1 cellular context compared by ENCODE assay signal in the genomic region with DNA sequence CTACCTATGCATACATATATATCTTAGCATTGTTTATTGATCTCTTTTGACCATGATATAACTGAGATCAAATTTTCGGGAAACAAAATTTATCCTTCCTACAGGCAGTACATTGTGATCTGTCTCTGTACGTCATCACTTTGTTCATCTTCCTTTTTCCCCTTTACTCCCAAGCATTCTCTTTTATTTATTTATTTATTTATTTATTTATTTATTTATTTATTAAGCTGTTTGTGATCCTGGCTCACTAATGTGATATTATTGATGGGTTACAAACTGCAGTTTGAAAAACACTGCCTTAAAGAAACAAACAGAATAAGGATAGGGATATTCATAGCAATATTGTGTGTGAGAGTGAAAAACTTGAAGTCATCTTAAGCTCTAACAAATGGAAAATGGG.
TF ChIP-seq lines count a peak whose summit lies in the region.

No MANE protein-coding gene starts in this region.

TF ChIP-seq in HEK293, 187 proteins besides CTCF, POLR2A, EP300 and RAD21 (continued from another document and continues in another):
- TF ChIP-seq ZNF394 (tag by site-specific recombination; IDR thresholded peaks at IDR 0.05; ENCODE audit: borderline replicate concordance) (peak; percentile 49; the same call in 1 of the 2 replicates), ZNF391 (tag by site-specific recombination; IDR thresholded peaks at IDR 0.05; ENCODE audit: borderline replicate concordance, low read depth) (no peak), ZNF10 (tag by site-specific recombination; IDR thresholded peaks at IDR 0.05) (no peak), ZNF155 (tag by site-specific recombination; IDR thresholded peaks at IDR 0.05) (no peak), ZNF335 (tag by site-specific recombination; conservative IDR thresholded peaks at IDR 0.05) (no peak), ZNF112 (tag by site-specific recombination; IDR thresholded peaks at IDR 0.05) (no peak), ZNF555 (tag by site-specific recombination; conservative IDR thresholded peaks at IDR 0.05) (peak; percentile 40; the same call in 1 of the 2 replicates), OVOL3 (tag by site-specific recombination; IDR thresholded peaks at IDR 0.05) (no peak), ZNF133 (tag by site-specific recombination; IDR thresholded peaks at IDR 0.05) (no peak), ZNF548 (tag by site-specific recombination; IDR thresholded peaks at IDR 0.05) (no peak), ZNF791 (tag by site-specific recombination; IDR thresholded peaks at IDR 0.05) (no peak), GFI1B (tag by site-specific recombination; IDR thresholded peaks at IDR 0.05) (no peak), ZNF510 (tag by site-specific recombination; IDR thresholded peaks at IDR 0.05; ENCODE audit: insufficient replicate concordance) (no peak), ZNF549 (tag by site-specific recombination; IDR thresholded peaks at IDR 0.05) (no peak), ZEB2 (tag by site-specific recombination; IDR thresholded peaks at IDR 0.05) (no peak), KLF9 (tag by site-specific recombination; IDR thresholded peaks at IDR 0.05; ENCODE audit: low read depth) (no peak), FEZF1 (tag by site-specific recombination; IDR thresholded peaks at IDR 0.05) (no peak), ZBTB20 (tag by site-specific recombination; IDR thresholded peaks at IDR 0.05) (no peak), ZNF202 (tag by site-specific recombination; IDR thresholded peaks at IDR 0.05; ENCODE audit: borderline replicate concordance) (0 out of 2 replicates have a peak, but pooled peaks have one; percentile 18)
- TF ChIP-seq, protein P1, sequence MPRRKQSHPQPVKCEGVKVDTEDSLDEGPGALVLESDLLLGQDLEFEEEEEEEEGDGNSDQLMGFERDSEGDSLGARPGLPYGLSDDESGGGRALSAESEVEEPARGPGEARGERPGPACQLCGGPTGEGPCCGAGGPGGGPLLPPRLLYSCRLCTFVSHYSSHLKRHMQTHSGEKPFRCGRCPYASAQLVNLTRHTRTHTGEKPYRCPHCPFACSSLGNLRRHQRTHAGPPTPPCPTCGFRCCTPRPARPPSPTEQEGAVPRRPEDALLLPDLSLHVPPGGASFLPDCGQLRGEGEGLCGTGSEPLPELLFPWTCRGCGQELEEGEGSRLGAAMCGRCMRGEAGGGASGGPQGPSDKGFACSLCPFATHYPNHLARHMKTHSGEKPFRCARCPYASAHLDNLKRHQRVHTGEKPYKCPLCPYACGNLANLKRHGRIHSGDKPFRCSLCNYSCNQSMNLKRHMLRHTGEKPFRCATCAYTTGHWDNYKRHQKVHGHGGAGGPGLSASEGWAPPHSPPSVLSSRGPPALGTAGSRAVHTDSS (tag by site-specific recombination; IDR thresholded peaks at IDR 0.05): no peak
- TF ChIP-seq, protein P2, sequence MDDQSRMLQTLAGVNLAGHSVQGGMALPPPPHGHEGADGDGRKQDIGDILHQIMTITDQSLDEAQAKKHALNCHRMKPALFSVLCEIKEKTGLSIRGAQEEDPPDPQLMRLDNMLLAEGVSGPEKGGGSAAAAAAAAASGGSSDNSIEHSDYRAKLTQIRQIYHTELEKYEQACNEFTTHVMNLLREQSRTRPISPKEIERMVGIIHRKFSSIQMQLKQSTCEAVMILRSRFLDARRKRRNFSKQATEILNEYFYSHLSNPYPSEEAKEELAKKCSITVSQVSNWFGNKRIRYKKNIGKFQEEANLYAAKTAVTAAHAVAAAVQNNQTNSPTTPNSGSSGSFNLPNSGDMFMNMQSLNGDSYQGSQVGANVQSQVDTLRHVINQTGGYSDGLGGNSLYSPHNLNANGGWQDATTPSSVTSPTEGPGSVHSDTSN (CRISPR knock-in tag; IDR thresholded peaks at IDR 0.05): no peak
- TF ChIP-seq, protein P3, sequence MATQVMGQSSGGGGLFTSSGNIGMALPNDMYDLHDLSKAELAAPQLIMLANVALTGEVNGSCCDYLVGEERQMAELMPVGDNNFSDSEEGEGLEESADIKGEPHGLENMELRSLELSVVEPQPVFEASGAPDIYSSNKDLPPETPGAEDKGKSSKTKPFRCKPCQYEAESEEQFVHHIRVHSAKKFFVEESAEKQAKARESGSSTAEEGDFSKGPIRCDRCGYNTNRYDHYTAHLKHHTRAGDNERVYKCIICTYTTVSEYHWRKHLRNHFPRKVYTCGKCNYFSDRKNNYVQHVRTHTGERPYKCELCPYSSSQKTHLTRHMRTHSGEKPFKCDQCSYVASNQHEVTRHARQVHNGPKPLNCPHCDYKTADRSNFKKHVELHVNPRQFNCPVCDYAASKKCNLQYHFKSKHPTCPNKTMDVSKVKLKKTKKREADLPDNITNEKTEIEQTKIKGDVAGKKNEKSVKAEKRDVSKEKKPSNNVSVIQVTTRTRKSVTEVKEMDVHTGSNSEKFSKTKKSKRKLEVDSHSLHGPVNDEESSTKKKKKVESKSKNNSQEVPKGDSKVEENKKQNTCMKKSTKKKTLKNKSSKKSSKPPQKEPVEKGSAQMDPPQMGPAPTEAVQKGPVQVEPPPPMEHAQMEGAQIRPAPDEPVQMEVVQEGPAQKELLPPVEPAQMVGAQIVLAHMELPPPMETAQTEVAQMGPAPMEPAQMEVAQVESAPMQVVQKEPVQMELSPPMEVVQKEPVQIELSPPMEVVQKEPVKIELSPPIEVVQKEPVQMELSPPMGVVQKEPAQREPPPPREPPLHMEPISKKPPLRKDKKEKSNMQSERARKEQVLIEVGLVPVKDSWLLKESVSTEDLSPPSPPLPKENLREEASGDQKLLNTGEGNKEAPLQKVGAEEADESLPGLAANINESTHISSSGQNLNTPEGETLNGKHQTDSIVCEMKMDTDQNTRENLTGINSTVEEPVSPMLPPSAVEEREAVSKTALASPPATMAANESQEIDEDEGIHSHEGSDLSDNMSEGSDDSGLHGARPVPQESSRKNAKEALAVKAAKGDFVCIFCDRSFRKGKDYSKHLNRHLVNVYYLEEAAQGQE (tag by site-specific recombination; IDR thresholded peaks at IDR 0.05): no peak
- TF ChIP-seq, protein P4, sequence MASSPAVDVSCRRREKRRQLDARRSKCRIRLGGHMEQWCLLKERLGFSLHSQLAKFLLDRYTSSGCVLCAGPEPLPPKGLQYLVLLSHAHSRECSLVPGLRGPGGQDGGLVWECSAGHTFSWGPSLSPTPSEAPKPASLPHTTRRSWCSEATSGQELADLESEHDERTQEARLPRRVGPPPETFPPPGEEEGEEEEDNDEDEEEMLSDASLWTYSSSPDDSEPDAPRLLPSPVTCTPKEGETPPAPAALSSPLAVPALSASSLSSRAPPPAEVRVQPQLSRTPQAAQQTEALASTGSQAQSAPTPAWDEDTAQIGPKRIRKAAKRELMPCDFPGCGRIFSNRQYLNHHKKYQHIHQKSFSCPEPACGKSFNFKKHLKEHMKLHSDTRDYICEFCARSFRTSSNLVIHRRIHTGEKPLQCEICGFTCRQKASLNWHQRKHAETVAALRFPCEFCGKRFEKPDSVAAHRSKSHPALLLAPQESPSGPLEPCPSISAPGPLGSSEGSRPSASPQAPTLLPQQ (tag by site-specific recombination; IDR thresholded peaks at IDR 0.05): no peak
- TF ChIP-seq, protein P5, sequence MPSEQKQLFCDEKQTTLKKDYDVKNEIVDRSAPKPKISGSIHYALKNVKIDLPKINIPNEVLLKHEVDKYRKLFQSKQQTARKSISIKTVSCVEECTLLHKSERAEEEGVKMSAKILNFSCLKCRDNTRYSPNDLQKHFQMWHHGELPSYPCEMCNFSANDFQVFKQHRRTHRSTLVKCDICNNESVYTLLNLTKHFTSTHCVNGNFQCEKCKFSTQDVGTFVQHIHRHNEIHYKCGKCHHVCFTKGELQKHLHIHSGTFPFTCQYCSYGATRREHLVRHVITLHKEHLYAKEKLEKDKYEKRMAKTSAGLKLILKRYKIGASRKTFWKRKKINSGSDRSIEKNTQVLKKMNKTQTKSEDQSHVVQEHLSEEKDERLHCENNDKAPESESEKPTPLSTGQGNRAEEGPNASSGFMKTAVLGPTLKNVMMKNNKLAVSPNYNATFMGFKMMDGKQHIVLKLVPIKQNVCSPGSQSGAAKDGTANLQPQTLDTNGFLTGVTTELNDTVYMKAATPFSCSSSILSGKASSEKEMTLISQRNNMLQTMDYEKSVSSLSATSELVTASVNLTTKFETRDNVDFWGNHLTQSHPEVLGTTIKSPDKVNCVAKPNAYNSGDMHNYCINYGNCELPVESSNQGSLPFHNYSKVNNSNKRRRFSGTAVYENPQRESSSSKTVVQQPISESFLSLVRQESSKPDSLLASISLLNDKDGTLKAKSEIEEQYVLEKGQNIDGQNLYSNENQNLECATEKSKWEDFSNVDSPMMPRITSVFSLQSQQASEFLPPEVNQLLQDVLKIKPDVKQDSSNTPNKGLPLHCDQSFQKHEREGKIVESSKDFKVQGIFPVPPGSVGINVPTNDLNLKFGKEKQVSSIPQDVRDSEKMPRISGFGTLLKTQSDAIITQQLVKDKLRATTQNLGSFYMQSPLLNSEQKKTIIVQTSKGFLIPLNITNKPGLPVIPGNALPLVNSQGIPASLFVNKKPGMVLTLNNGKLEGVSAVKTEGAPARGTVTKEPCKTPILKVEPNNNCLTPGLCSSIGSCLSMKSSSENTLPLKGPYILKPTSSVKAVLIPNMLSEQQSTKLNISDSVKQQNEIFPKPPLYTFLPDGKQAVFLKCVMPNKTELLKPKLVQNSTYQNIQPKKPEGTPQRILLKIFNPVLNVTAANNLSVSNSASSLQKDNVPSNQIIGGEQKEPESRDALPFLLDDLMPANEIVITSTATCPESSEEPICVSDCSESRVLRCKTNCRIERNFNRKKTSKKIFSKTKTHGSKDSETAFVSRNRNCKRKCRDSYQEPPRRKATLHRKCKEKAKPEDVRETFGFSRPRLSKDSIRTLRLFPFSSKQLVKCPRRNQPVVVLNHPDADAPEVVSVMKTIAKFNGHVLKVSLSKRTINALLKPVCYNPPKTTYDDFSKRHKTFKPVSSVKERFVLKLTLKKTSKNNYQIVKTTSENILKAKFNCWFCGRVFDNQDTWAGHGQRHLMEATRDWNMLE (tag by site-specific recombination; conservative IDR thresholded peaks at IDR 0.05; ENCODE audit: low read depth): peak; percentile 55; the same call in 1 of the 2 replicates
- TF ChIP-seq, protein P6, sequence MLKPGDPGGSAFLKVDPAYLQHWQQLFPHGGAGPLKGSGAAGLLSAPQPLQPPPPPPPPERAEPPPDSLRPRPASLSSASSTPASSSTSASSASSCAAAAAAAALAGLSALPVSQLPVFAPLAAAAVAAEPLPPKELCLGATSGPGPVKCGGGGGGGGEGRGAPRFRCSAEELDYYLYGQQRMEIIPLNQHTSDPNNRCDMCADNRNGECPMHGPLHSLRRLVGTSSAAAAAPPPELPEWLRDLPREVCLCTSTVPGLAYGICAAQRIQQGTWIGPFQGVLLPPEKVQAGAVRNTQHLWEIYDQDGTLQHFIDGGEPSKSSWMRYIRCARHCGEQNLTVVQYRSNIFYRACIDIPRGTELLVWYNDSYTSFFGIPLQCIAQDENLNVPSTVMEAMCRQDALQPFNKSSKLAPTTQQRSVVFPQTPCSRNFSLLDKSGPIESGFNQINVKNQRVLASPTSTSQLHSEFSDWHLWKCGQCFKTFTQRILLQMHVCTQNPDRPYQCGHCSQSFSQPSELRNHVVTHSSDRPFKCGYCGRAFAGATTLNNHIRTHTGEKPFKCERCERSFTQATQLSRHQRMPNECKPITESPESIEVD (tag by site-specific recombination; IDR thresholded peaks at IDR 0.05): no peak
- TF ChIP-seq, protein P7, sequence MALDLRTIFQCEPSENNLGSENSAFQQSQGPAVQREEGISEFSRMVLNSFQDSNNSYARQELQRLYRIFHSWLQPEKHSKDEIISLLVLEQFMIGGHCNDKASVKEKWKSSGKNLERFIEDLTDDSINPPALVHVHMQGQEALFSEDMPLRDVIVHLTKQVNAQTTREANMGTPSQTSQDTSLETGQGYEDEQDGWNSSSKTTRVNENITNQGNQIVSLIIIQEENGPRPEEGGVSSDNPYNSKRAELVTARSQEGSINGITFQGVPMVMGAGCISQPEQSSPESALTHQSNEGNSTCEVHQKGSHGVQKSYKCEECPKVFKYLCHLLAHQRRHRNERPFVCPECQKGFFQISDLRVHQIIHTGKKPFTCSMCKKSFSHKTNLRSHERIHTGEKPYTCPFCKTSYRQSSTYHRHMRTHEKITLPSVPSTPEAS (tag by site-specific recombination; IDR thresholded peaks at IDR 0.05): no peak
- TF ChIP-seq, protein P8, sequence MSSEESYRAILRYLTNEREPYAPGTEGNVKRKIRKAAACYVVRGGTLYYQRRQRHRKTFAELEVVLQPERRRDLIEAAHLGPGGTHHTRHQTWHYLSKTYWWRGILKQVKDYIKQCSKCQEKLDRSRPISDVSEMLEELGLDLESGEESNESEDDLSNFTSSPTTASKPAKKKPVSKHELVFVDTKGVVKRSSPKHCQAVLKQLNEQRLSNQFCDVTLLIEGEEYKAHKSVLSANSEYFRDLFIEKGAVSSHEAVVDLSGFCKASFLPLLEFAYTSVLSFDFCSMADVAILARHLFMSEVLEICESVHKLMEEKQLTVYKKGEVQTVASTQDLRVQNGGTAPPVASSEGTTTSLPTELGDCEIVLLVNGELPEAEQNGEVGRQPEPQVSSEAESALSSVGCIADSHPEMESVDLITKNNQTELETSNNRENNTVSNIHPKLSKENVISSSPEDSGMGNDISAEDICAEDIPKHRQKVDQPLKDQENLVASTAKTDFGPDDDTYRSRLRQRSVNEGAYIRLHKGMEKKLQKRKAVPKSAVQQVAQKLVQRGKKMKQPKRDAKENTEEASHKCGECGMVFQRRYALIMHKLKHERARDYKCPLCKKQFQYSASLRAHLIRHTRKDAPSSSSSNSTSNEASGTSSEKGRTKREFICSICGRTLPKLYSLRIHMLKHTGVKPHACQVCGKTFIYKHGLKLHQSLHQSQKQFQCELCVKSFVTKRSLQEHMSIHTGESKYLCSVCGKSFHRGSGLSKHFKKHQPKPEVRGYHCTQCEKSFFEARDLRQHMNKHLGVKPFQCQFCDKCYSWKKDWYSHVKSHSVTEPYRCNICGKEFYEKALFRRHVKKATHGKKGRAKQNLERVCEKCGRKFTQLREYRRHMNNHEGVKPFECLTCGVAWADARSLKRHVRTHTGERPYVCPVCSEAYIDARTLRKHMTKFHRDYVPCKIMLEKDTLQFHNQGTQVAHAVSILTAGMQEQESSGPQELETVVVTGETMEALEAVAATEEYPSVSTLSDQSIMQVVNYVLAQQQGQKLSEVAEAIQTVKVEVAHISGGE (tag by site-specific recombination; conservative IDR thresholded peaks at IDR 0.05; ENCODE audit: low read depth): peak; percentile 46
- TF ChIP-seq, protein P9, sequence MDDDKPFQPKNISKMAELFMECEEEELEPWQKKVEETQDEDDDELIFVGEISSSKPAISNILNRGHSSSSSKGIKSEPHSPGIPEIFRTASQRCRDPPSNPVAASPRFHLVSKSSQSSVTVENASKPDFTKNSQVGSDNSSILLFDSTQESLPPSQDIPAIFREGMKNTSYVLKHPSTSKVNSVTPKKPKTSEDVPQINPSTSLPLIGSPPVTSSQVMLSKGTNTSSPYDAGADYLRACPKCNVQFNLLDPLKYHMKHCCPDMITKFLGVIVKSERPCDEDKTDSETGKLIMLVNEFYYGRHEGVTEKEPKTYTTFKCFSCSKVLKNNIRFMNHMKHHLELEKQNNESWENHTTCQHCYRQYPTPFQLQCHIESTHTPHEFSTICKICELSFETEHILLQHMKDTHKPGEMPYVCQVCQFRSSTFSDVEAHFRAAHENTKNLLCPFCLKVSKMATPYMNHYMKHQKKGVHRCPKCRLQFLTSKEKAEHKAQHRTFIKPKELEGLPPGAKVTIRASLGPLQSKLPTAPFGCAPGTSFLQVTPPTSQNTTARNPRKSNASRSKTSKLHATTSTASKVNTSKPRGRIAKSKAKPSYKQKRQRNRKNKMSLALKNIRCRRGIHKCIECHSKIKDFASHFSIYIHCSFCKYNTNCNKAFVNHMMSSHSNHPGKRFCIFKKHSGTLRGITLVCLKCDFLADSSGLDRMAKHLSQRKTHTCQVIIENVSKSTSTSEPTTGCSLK (tag by site-specific recombination; IDR thresholded peaks at IDR 0.05): no peak
